Comparison of ENCODE assay signal across 12 cellular contexts in genomic region chr2:102144128-102144527, GRCh38. TPM values are rescaled to one million over a fixed set of nuclear protein-coding genes. Genes with fewer than 3 reads are reported as not detected.
DNase-seq lines count a peak whose midpoint lies in the region; ATAC-seq and TF ChIP-seq lines count a peak whose summit lies in the region.
"Had no signal": no experiment of that assay in that cellular context is flagged by ENCODE, and none has a peak within 500 bp of the region (broad histone marks: within the 10 kb centered on the region; RNA-seq: fewer than 3 reads in every experiment).

No MANE protein-coding gene starts in this region.

- H3K27ac ChIP-seq in heart right ventricle (peak overlapping the region in 9 of 10 donors; percentile 88 to 98 (median 94)), neural progenitor cell (no peak overlapping the region), vagina (peak overlapping the region; percentile 94), neuronal stem cell (replicated peaks; ENCODE audit: low read length) (no peak overlapping the region)

- no peak for TF ChIP-seq CTCF in heart right ventricle (IDR thresholded peaks at IDR 0.05)
- no peak for TF ChIP-seq CTCF in fibroblast of pulmonary artery (IDR thresholded peaks at IDR 0.05; ENCODE audit: low read length, missing control alignments)
- no peak for TF ChIP-seq CTCF in neural progenitor cell (IDR thresholded peaks at IDR 0.05)
- no peak for TF ChIP-seq CTCF in vagina (IDR thresholded peaks at IDR 0.05)

- H3K4me1 ChIP-seq in heart right ventricle (peaks cover 0 to 47% (median 15%) of the 10 kb centered on the region in 9 donors), neural progenitor cell (peaks cover 4% of the 10 kb centered on the region), vagina (peaks cover 51% of the 10 kb centered on the region), neuronal stem cell (ENCODE audit: control insufficient read depth in 2 of 2, insufficient read depth in 1 of 2, low read depth in 1 of 2, low read length in 2 of 2) (no peaks in the 10 kb centered on the region)

- H3K36me3 Mint-ChIP-seq in neural progenitor cell, result no peaks in the 10 kb centered on the region

- no peak overlapping the region for H4K8ac ChIP-seq in neuronal stem cell (ENCODE audit: low read depth, low read length)

- H2AFZ ChIP-seq in neural progenitor cell (replicated peaks) (no peak overlapping the region), neuronal stem cell (ENCODE audit: low read length) (no peak overlapping the region)

- H3K9me3 Mint-ChIP-seq in neural progenitor cell, result peaks cover 36% of the 10 kb centered on the region

- no peaks in the 10 kb centered on the region for H3K27me3 ChIP-seq in heart right ventricle
- peaks cover 37% of the 10 kb centered on the region for H3K27me3 ChIP-seq in neural progenitor cell
- no peaks in the 10 kb centered on the region for H3K27me3 ChIP-seq in vagina
- H3K27me3 ChIP-seq in neuronal stem cell (ENCODE audit: control insufficient read depth in 3 of 3, insufficient read depth in 3 of 3, low read depth in 1 of 3, low read length in 3 of 3), result peaks cover 0 to 37% (median 11%) of the 10 kb centered on the region in 3 experiments

- H3K27ac Mint-ChIP-seq in neural progenitor cell, result no peak overlapping the region

- H2AK5ac ChIP-seq in neuronal stem cell (ENCODE audit: low read depth, low read length), result no peak overlapping the region

- peaks cover 9% of the 10 kb centered on the region for H3K4me1 Mint-ChIP-seq in neural progenitor cell

- intact Hi-C loops in heart right ventricle (cut with DNase I) (loop anchor here in 3 of 10 donors (5.0 to 10.0 kb wide), 3 partner anchors 59 to 92 kb away; no protein-coding TSS in a partner anchor), Right ventricle myocardium superior (cut with DNase I) (no loop called here), vagina (cut with DNase I) (loop anchor here (5.0 kb wide), 2 partner anchors 82 to 122 kb away; no protein-coding TSS in a partner anchor)

- H3K79me1 ChIP-seq in neuronal stem cell (ENCODE audit: low read depth, low read length), result no peaks in the 10 kb centered on the region

- no peak overlapping the region for H2BK5ac ChIP-seq in neuronal stem cell (ENCODE audit: low read length)

- no peak overlapping the region for H2BK15ac ChIP-seq in neuronal stem cell (ENCODE audit: low read length)

- H3K79me2 ChIP-seq in neural progenitor cell (ENCODE audit: low read depth), result no peaks in the 10 kb centered on the region

- H3K36me3 ChIP-seq in heart right ventricle (peaks cover 0 to 30% (median 5%) of the 10 kb centered on the region in 9 donors), neural progenitor cell (no peaks in the 10 kb centered on the region), vagina (peaks cover 0 to 5% of the 10 kb centered on the region in 2 donors), neuronal stem cell (replicated peaks in 1 of 2; ENCODE audit: control insufficient read depth in 2 of 2, insufficient read depth in 2 of 2, low read length in 2 of 2) (no peaks in the 10 kb centered on the region)

- no peak overlapping the region for H3K18ac ChIP-seq in neuronal stem cell (ENCODE audit: low read length)

- H3F3A ChIP-seq in neural progenitor cell (ENCODE audit: low read depth), result peaks cover 5% of the 10 kb centered on the region

- peaks cover 28% of the 10 kb centered on the region for H3K27me3 Mint-ChIP-seq in neural progenitor cell (ENCODE audit: insufficient read depth, low read depth)

- TF ChIP-seq POLR2A in vagina (IDR thresholded peaks at IDR 0.05), result no peak

- H3K4me2 ChIP-seq in neural progenitor cell (no peak overlapping the region), neuronal stem cell (ENCODE audit: insufficient read depth, low read length, poor library complexity, severe bottlenecking) (no peak overlapping the region)

- ATAC-seq in heart right ventricle (no peak), Right ventricle myocardium superior (ENCODE audit: poor library complexity) (no peak), GM21367 (IDR thresholded peaks at IDR 0.05; ENCODE audit: unreplicated experiment) (no peak), GM19324 (IDR thresholded peaks at IDR 0.05; ENCODE audit: low FRiP score, unreplicated experiment) (no peak)
- ATAC-seq: left lobe of liver had no signal

- H3K4me3 ChIP-seq in heart right ventricle, result peak overlapping the region in 9 of 10 donors; percentile 41 to 87 (median 79)
- peak overlapping the region; percentile 87 for H3K4me3 ChIP-seq in fibroblast of pulmonary artery (replicated peaks; ENCODE audit: low read depth, low read length)
- no peak overlapping the region for H3K4me3 ChIP-seq in neural progenitor cell
- peak overlapping the region; percentile 65 to 81 for H3K4me3 ChIP-seq in vagina
- no peak overlapping the region for H3K4me3 ChIP-seq in neuronal stem cell (ENCODE audit: low read length in 2 of 2)

- H3K9me3 ChIP-seq in heart right ventricle (peaks cover 0 to 45% (median 16%) of the 10 kb centered on the region in 11 donors), neural progenitor cell (ENCODE audit: low read depth) (no peaks in the 10 kb centered on the region), vagina (no peaks in the 10 kb centered on the region), neuronal stem cell (replicated peaks in 1 of 2; ENCODE audit: control insufficient read depth in 2 of 2, insufficient read depth in 1 of 2, low read depth in 1 of 2, low read length in 2 of 2) (peaks cover 3 to 10% of the 10 kb centered on the region in 2 donors)

- H3K9ac ChIP-seq in neural progenitor cell (no peak overlapping the region), neuronal stem cell (ENCODE audit: low read depth, low read length, poor library complexity) (no peak overlapping the region)

- no peak overlapping the region for H3K23ac ChIP-seq in neuronal stem cell (ENCODE audit: low read depth, low read length, poor library complexity)

- H4K91ac ChIP-seq in neuronal stem cell (ENCODE audit: low read depth, low read length, poor library complexity), result no peak overlapping the region

- no peak overlapping the region for H3K4ac ChIP-seq in neuronal stem cell (ENCODE audit: low read length)

- no peak overlapping the region for H3K14ac ChIP-seq in neuronal stem cell (ENCODE audit: low read length)

- DNase-seq in heart right ventricle (peak in 1 of 2 donors; percentile 47), Right ventricle myocardium superior (no peak), fibroblast of pulmonary artery (ENCODE audit: low read depth) (peak; percentile 80), neural progenitor cell (ENCODE audit: low spot score) (no peak), vagina (ENCODE audit: extremely low spot score in 2 of 2) (no peak), neuronal stem cell (ENCODE audit: low spot score) (no peak)
- DNase-seq: AML-193, NCI-H2227 treated with DMSO at 0.1 percent for 48 hours had no signal

- H4K20me1 ChIP-seq in neural progenitor cell (ENCODE audit: low read depth), result no peaks in the 10 kb centered on the region

- WGBS in heart right ventricle, 2 donors, result 20 to 25% methylated on average over 4 of the region's 4 CpGs
- WGBS in neuronal stem cell (ENCODE audit: extremely low coverage in 2 of 2, insufficient read length in 2 of 2, insufficient replicate concordance in 1 of 2), 2 donors, result no CpG with 5 or more reads among the region's 4 CpGs

- H2BK12ac ChIP-seq in neuronal stem cell (ENCODE audit: low read length), result no peak overlapping the region

- no peak overlapping the region for H2BK120ac ChIP-seq in neuronal stem cell (ENCODE audit: low read depth, low read length)

- H3K4me3 Mint-ChIP-seq in neural progenitor cell, result peak overlapping the region; percentile 27

RNA-seq across cellular contexts. Expression of gene IL1R1, which starts 1.6 kb away (rescaled TPM):
- total RNA-seq in heart right ventricle (10 to 100 TPM in 9 of 10 donors, 1 to 10 TPM in 1; 5.7 to 47.0 (median 17.6) TPM), Right ventricle myocardium superior (21.1 TPM), neural progenitor cell (ENCODE audit: low replicate concordance) (0.34 and 1.7 TPM in 2 replicates), vagina (79.6 TPM)
- polyA plus RNA-seq in heart right ventricle, result 10 to 100 TPM; 22.0 to 28.7 TPM
- 0.32 TPM for polyA plus RNA-seq in neuronal stem cell (2013, experiment 1 of 2)
- 0.25 TPM for polyA plus RNA-seq in neuronal stem cell (2013, experiment 2 of 2)

RNA-seq across cellular contexts. Expression of gene IL1RL2, which starts 42.7 kb away (rescaled TPM):
- total RNA-seq in heart right ventricle, result under 1 TPM in 5 of 10 donors, not detected in 5; 0.11 to 0.92 (median 0.31) TPM
- polyA plus RNA-seq in heart right ventricle, result under 1 TPM; 0.22 to 0.29 TPM
- total RNA-seq in Right ventricle myocardium superior, result not detected
- not detected in 2 replicates for total RNA-seq in neural progenitor cell (ENCODE audit: low replicate concordance)
- 5.2 TPM for total RNA-seq in vagina
- not detected for polyA plus RNA-seq in neuronal stem cell (2013, experiment 1 of 2)
- not detected for polyA plus RNA-seq in neuronal stem cell (2013, experiment 2 of 2)
- total RNA-seq: Daoy had no signal

Comparison
In these comparisons a context has a peak if more than half of its experiments do, and no peak if none do; other contexts are left out.
1. H3K27ac ChIP-seq: peak in heart right ventricle (9 of 10) and vagina (single experiment); none in neural progenitor cell (single experiment) and neuronal stem cell (single experiment).
2. H3K4me3 ChIP-seq: peak in heart right ventricle (9 of 10), fibroblast of pulmonary artery (single experiment) and vagina (2 of 2); none in neural progenitor cell (single experiment) and neuronal stem cell (0 of 2).